Comparison of ENCODE assay signal across 10 cellular contexts in genomic region chr11:129143335-129143734, GRCh38. TPM values are rescaled to one million over a fixed set of nuclear protein-coding genes. Genes with fewer than 3 reads are reported as not detected.
A peak's percentile ranks its signal among the peaks of the same experiment; 100 is the strongest.
DNase-seq lines count a peak whose midpoint lies in the region; ATAC-seq and TF ChIP-seq lines count a peak whose summit lies in the region.
"Had no signal": no experiment of that assay in that cellular context is flagged by ENCODE, and none has a peak within 500 bp of the region (broad histone marks: within the 10 kb centered on the region; RNA-seq: fewer than 3 reads in every experiment).

No MANE protein-coding gene starts in this region.

- no peak for TF ChIP-seq CTCF in lower lobe of right lung (IDR thresholded peaks at IDR 0.05)

- peaks cover 6% of the 10 kb centered on the region for H3K36me3 Mint-ChIP-seq in natural killer cell treated with Interleukin-12 subunit alpha and Interleukin-12 subunit beta and Interleukin-15 and Interleukin-18, amount 100 ng/mL, for 72 hours

- H3K36me3 ChIP-seq in lower lobe of right lung, result no peaks in the 10 kb centered on the region

- no peak overlapping the region for H3K4me3 ChIP-seq in lower lobe of right lung

- H3K27ac ChIP-seq in caudate nucleus (ENCODE audit: low read depth, low read length) (no peak overlapping the region), lower lobe of right lung (no peak overlapping the region)

- DNase-seq in A172 (ENCODE audit: low spot score) (peak; percentile 93), caudate nucleus (lab: John Stamatoyannopoulos, UW) (peak in 41 of 61 donors; percentile 1 to 66 (median 29)), lower lobe of right lung (peak; percentile 48), NCI-H187 (lab: John Stamatoyannopoulos, UW) (no peak)
- no peak for DNase-seq in natural killer cell treated with Interleukin-12 subunit alpha and Interleukin-12 subunit beta and Interleukin-15 and Interleukin-18, amount 100 ng/mL, for 72 hours (ENCODE audit: low spot score)
- DNase-seq: CD8-positive, alpha-beta T cell; NCI-H510A treated with DMSO at 0.1 percent for 48 hours had no signal

- no peak overlapping the region for H3K27ac Mint-ChIP-seq in natural killer cell treated with Interleukin-12 subunit alpha and Interleukin-12 subunit beta and Interleukin-15 and Interleukin-18, amount 100 ng/mL, for 72 hours
- H3K27ac Mint-ChIP-seq: CD8-positive, alpha-beta T cell had no signal

- H3K4me3 Mint-ChIP-seq in natural killer cell treated with Interleukin-12 subunit alpha and Interleukin-12 subunit beta and Interleukin-15 and Interleukin-18, amount 100 ng/mL, for 72 hours, result no peak overlapping the region
- H3K4me3 Mint-ChIP-seq: CD8-positive, alpha-beta T cell had no signal

- H3K4me1 ChIP-seq in lower lobe of right lung, result no peaks in the 10 kb centered on the region

- no peaks in the 10 kb centered on the region for H3K27me3 ChIP-seq in lower lobe of right lung (ENCODE audit: low read depth)

- peaks cover 3 to 7% of the 10 kb centered on the region in 2 donors for H3K27me3 Mint-ChIP-seq in natural killer cell treated with Interleukin-12 subunit alpha and Interleukin-12 subunit beta and Interleukin-15 and Interleukin-18, amount 100 ng/mL, for 72 hours

- H3K9me3 Mint-ChIP-seq in natural killer cell treated with Interleukin-12 subunit alpha and Interleukin-12 subunit beta and Interleukin-15 and Interleukin-18, amount 100 ng/mL, for 72 hours, result no peaks in the 10 kb centered on the region

- ATAC-seq in lower lobe of right lung (peak; percentile 68 to 86), HG02885 (IDR thresholded peaks at IDR 0.05; ENCODE audit: poor library complexity, unreplicated experiment) (no peak), GM19395 (IDR thresholded peaks at IDR 0.05; ENCODE audit: unreplicated experiment) (no peak)
- no peak for ATAC-seq in natural killer cell treated with Interleukin-12 subunit alpha and Interleukin-12 subunit beta and Interleukin-15 and Interleukin-18, amount 100 ng/mL, for 72 hours
- ATAC-seq: CD8-positive, alpha-beta T cell had no signal

- intact Hi-C loops in lower lobe of right lung (cut with DNase I), result no loop called here

- H3K9me3 ChIP-seq in lower lobe of right lung, result no peaks in the 10 kb centered on the region

- no peaks in the 10 kb centered on the region for H3K4me1 Mint-ChIP-seq in natural killer cell treated with Interleukin-12 subunit alpha and Interleukin-12 subunit beta and Interleukin-15 and Interleukin-18, amount 100 ng/mL, for 72 hours (ENCODE audit: low read depth in 2 of 2)

- TF ChIP-seq EP300 in Ishikawa (IDR thresholded peaks at IDR 0.05; ENCODE audit: borderline replicate concordance), result peak; percentile 88

- peak; percentile 9; the same call in 1 of the 2 replicates for TF ChIP-seq RAD21 in Ishikawa (IDR thresholded peaks at IDR 0.05; ENCODE audit: low read depth)

TF ChIP-seq in Ishikawa, 13 proteins besides CTCF, POLR2A, EP300 and RAD21:
- TF ChIP-seq TCF12 (IDR thresholded peaks at IDR 0.05; ENCODE audit: low read depth), result peak; percentile 88
- peak; percentile 84 for TF ChIP-seq CEBPB (IDR thresholded peaks at IDR 0.05)
- no peak for TF ChIP-seq CREB1 (IDR thresholded peaks at IDR 0.05; ENCODE audit: low read depth)
- TF ChIP-seq TEAD4 (IDR thresholded peaks at IDR 0.05), result peak; percentile 65; the same call in 1 of the 2 replicates
- TF ChIP-seq TAF1 (IDR thresholded peaks at IDR 0.05; ENCODE audit: low read depth), result no peak
- no peak for TF ChIP-seq REST (IDR thresholded peaks at IDR 0.05; ENCODE audit: low read depth)
- 0 out of 2 replicates have a peak, but pooled peaks have one; percentile 8 for TF ChIP-seq USF1 (IDR thresholded peaks at IDR 0.05)
- TF ChIP-seq ZBTB7A (IDR thresholded peaks at IDR 0.05; ENCODE audit: low read depth), result no peak
- peak; percentile 53; the same call in 1 of the 2 replicates for TF ChIP-seq FOXM1 (IDR thresholded peaks at IDR 0.05; ENCODE audit: borderline replicate concordance, low read depth)
- TF ChIP-seq MAX (IDR thresholded peaks at IDR 0.05), result peak; percentile 52; the same call in 1 of the 2 replicates
- peak; percentile 29 for TF ChIP-seq NFIC (IDR thresholded peaks at IDR 0.05)
- no peak for TF ChIP-seq YY1 (IDR thresholded peaks at IDR 0.05; ENCODE audit: low read depth)
- TF ChIP-seq EGR1 (IDR thresholded peaks at IDR 0.05), result no peak
TF ChIP-seq in Ishikawa: peak in this region for 7.

RNA-seq across cellular contexts. Expression of gene ARHGAP32, which starts 48.8 kb away (rescaled TPM):
- total RNA-seq in A172 (2014; rRNA removed; shearing (Covaris generic)), result 4.8 and 11.3 TPM in 2 replicates
- 27.9 TPM for total RNA-seq in lower lobe of right lung
- total RNA-seq in natural killer cell treated with Interleukin-12 subunit alpha and Interleukin-12 subunit beta and Interleukin-15 and Interleukin-18, amount 100 ng/mL, for 72 hours, result 1 to 10 TPM in 1 of 2 donors, under 1 TPM in 1; 0.81 to 1.5 TPM

Comparison
In these comparisons a context has a peak if more than half of its experiments do, and no peak if none do; other contexts are left out.
1. DNase-seq: peak in A172 (single experiment), caudate nucleus (41 of 61) and lower lobe of right lung (single experiment); none in natural killer cell treated with Interleukin-12 subunit alpha and Interleukin-12 subunit beta and Interleukin-15 and Interleukin-18, amount 100 ng/mL, for 72 hours (single experiment) and NCI-H187 (0 of 2).
2. ATAC-seq: peak in lower lobe of right lung (2 of 2); none in HG02885 (single experiment), natural killer cell treated with Interleukin-12 subunit alpha and Interleukin-12 subunit beta and Interleukin-15 and Interleukin-18, amount 100 ng/mL, for 72 hours (0 of 2) and GM19395 (single experiment).